ENCODE assay signal across 8 cellular contexts in the genomic region with DNA sequence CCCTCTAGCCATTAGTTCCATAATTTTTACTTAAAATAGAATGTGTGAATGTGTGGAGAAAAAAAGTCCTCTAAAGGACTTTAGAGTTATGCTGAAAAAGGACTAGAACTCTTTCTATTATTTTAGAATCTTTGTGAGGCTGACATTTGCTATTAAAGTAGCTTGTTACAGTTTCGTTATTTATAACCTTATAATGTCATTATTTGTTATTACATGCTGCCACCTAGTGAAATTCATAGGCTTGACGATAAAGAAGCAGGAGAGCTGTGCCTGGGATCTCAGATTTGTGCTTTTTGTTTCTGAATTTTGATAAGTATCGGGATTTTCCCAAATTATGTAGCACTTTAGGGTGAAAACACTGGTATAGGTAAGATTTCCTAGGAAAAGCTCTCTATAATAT. TPM values are rescaled to one million over a fixed set of nuclear protein-coding genes. Genes with fewer than 3 reads are reported as not detected.
DNase-seq lines count a peak whose midpoint lies in the region; ATAC-seq and TF ChIP-seq lines count a peak whose summit lies in the region.

No MANE protein-coding gene starts in this region.

- H3K27me3 Mint-ChIP-seq in CD4-positive, CD25-positive, alpha-beta regulatory T cell = no peaks in the 10 kb centered on the region

- H3K4me3 ChIP-seq in CD4-positive, CD25-positive, alpha-beta regulatory T cell (ENCODE audit: low read depth, low read length) = no peak overlapping the region
- no peak overlapping the region for H3K4me3 ChIP-seq in SU-DHL-6 (ENCODE audit: insufficient read depth, low read length, poor library complexity, severe bottlenecking)
- no peak overlapping the region for H3K4me3 ChIP-seq in foreskin fibroblast (ENCODE audit: low read depth in 1 of 2, low read length in 2 of 2)
- no peak overlapping the region for H3K4me3 ChIP-seq in psoas muscle

- WGBS in psoas muscle, 3 donors = 16 to 21% (median 19%) methylated on average over 3 of the region's 3 CpGs

- no peak overlapping the region for H3K27ac ChIP-seq in CD4-positive, CD25-positive, alpha-beta regulatory T cell (ENCODE audit: insufficient read depth, low read length, poor library complexity, severe bottlenecking)
- H3K27ac ChIP-seq in SU-DHL-6 (ENCODE audit: low read depth, low read length) = no peak overlapping the region
- no peak overlapping the region for H3K27ac ChIP-seq in psoas muscle

- no peaks in the 10 kb centered on the region for H3K9me2 ChIP-seq in SU-DHL-6 (replicated peaks; ENCODE audit: insufficient read depth, low read length)

- no peaks in the 10 kb centered on the region for H3F3A ChIP-seq in SU-DHL-6 (ENCODE audit: insufficient read depth)

- no peaks in the 10 kb centered on the region for H3K36me3 Mint-ChIP-seq in CD4-positive, CD25-positive, alpha-beta regulatory T cell

- H3K4me1 ChIP-seq in CD4-positive, CD25-positive, alpha-beta regulatory T cell (ENCODE audit: control insufficient read depth, insufficient read depth, low read length, poor library complexity, severe bottlenecking) = no peaks in the 10 kb centered on the region
- peaks cover 3% of the 10 kb centered on the region for H3K4me1 ChIP-seq in psoas muscle

- no peaks in the 10 kb centered on the region for H4K20me1 ChIP-seq in SU-DHL-6 (ENCODE audit: low read depth, low read length)

- no peak overlapping the region for H3K9ac ChIP-seq in SU-DHL-6 (ENCODE audit: low read length)

- no peaks in the 10 kb centered on the region for H3K36me3 ChIP-seq in CD4-positive, CD25-positive, alpha-beta regulatory T cell (ENCODE audit: control insufficient read depth, insufficient read depth, low read length)
- H3K36me3 ChIP-seq in SU-DHL-6 (ENCODE audit: low read length) (no peaks in the 10 kb centered on the region), psoas muscle (ENCODE audit: insufficient read depth in 1 of 2, low read depth in 1 of 2) (no peaks in the 10 kb centered on the region)

- intact Hi-C loops in psoas muscle (cut with DNase I) = loop anchor here (1.0 to 10.0 kb wide), 5 partner anchors 37 to 380 kb away; a partner anchor contains a TSS

- no peaks in the 10 kb centered on the region for H3K27me3 ChIP-seq in CD4-positive, CD25-positive, alpha-beta regulatory T cell (ENCODE audit: control insufficient read depth, insufficient read depth, low read length)
- H3K27me3 ChIP-seq in SU-DHL-6 (ENCODE audit: low read length) (no peaks in the 10 kb centered on the region), psoas muscle (ENCODE audit: insufficient read depth in 3 of 3, low read length in 2 of 3) (no peaks in the 10 kb centered on the region)

- TF ChIP-seq CTCF in SU-DHL-6 (IDR thresholded peaks at IDR 0.05; ENCODE audit: insufficient read depth, low read length, poor library complexity, severe bottlenecking) = peak; percentile 33
- peak; percentile 52 for TF ChIP-seq CTCF in foreskin fibroblast (IDR thresholded peaks at IDR 0.05; ENCODE audit: low read depth, low read length)
- peak; percentile 74 for TF ChIP-seq CTCF in psoas muscle (IDR thresholded peaks at IDR 0.05)

- H3K4me3 Mint-ChIP-seq in CD4-positive, CD25-positive, alpha-beta regulatory T cell = no peak overlapping the region

- DNase-seq in CD4-positive, CD25-positive, alpha-beta regulatory T cell = peak in 2 of 3 donors; percentile 53 to 61
- peak; percentile 52 for DNase-seq in LHCN-M2 (ENCODE audit: low read depth)
- DNase-seq in foreskin fibroblast = peak; percentile 15 to 65
- no peak for DNase-seq in psoas muscle
- DNase-seq in mucosa of gallbladder (ENCODE audit: low spot score) = no peak
- no peak for DNase-seq in DMS153 treated with DMSO at 0.1 percent for 48 hours (lab: John Stamatoyannopoulos, UW; ENCODE audit: unreplicated experiment)

- peak in 1 of 2 donors; percentile 44 for ATAC-seq in CD4-positive, CD25-positive, alpha-beta regulatory T cell (ENCODE audit: low read depth in 2 of 2)
- ATAC-seq in GM18907 (IDR thresholded peaks at IDR 0.05; ENCODE audit: unreplicated experiment) (peak; percentile 63), psoas muscle (peak; percentile 63 to 91 (median 73))

- no peak overlapping the region for H3K4me2 ChIP-seq in SU-DHL-6 (ENCODE audit: low read depth, low read length, poor library complexity, severe bottlenecking)

- H3K9me3 ChIP-seq in CD4-positive, CD25-positive, alpha-beta regulatory T cell (ENCODE audit: control insufficient read depth in 2 of 2, low read length in 2 of 2) = no peaks in the 10 kb centered on the region
- H3K9me3 ChIP-seq in SU-DHL-6 (ENCODE audit: insufficient read depth, low read length) (no peaks in the 10 kb centered on the region), psoas muscle (no peaks in the 10 kb centered on the region)

- no peaks in the 10 kb centered on the region for H3K79me2 ChIP-seq in SU-DHL-6 (ENCODE audit: insufficient read depth, low read length)

- no peak overlapping the region for H2AFZ ChIP-seq in SU-DHL-6 (ENCODE audit: low read depth, low read length, severe bottlenecking)

- peaks cover 0 to 14% (median 6%) of the 10 kb centered on the region in 4 donors for H3K4me1 Mint-ChIP-seq in CD4-positive, CD25-positive, alpha-beta regulatory T cell

- no peak overlapping the region for H3K27ac Mint-ChIP-seq in CD4-positive, CD25-positive, alpha-beta regulatory T cell

- H3K9me3 Mint-ChIP-seq in CD4-positive, CD25-positive, alpha-beta regulatory T cell = no peaks in the 10 kb centered on the region

RNA-seq across cellular contexts. Expression of a gene that starts 38.5 kb away (rescaled TPM):
- total RNA-seq in CD4-positive, CD25-positive, alpha-beta regulatory T cell = 86.8 TPM
- 10 to 100 TPM; 26.0 to 35.3 (median 32.6) TPM for polyA plus RNA-seq in CD4-positive, CD25-positive, alpha-beta regulatory T cell
- total RNA-seq in LHCN-M2 (2014; rRNA removed) = 7.6 and 10.1 TPM in 2 replicates
- polyA plus RNA-seq in LHCN-M2 (2012) = 3.8 TPM
- 10 to 100 TPM; 43.6 to 70.5 (median 53.2) TPM for total RNA-seq in psoas muscle
- polyA plus RNA-seq in psoas muscle = 100 to 1,000 TPM in 1 of 3 donors, 10 to 100 TPM in 2; 14.2 to 101 (median 27.4) TPM
- 45.9 TPM for total RNA-seq in mucosa of gallbladder

Comparison
In these comparisons a context has a peak if more than half of its experiments do, and no peak if none do; other contexts are left out.
1. DNase-seq: peak in CD4-positive, CD25-positive, alpha-beta regulatory T cell (2 of 3), LHCN-M2 (single experiment) and foreskin fibroblast (2 of 2); none in psoas muscle (0 of 2), mucosa of gallbladder (single experiment) and DMS153 treated with DMSO at 0.1 percent for 48 hours (single experiment).
2. Peak in every context shown above with its lines, with median percentiles within 50 percentile points of each other: CTCF ChIP-seq.